ENCODE assay signal across 7 cellular contexts in genomic region chr11:68043349-68044144, GRCh38. TPM values are rescaled to one million over a fixed set of nuclear protein-coding genes. Genes with fewer than 3 reads are reported as not detected.
DNase-seq lines count a peak whose midpoint lies in the region; ATAC-seq and TF ChIP-seq lines count a peak whose summit lies in the region.
"Had no signal": no experiment of that assay in that cellular context is flagged by ENCODE, and none has a peak within 500 bp of the region (broad histone marks: within the 10 kb centered on the region; RNA-seq: fewer than 3 reads in every experiment).

No MANE protein-coding gene starts in this region.

- no peak for ATAC-seq in GM18868 (IDR thresholded peaks at IDR 0.05; ENCODE audit: unreplicated experiment)

- no peaks in the 10 kb centered on the region for H3K9me3 Mint-ChIP-seq in activated naive CD4-positive, alpha-beta T cell treated with anti-CD3 and anti-CD28 coated beads for 36 hours
- H3K9me3 Mint-ChIP-seq: mesothelial cell of epicardium had no signal

- H3K4me3 Mint-ChIP-seq in activated naive CD4-positive, alpha-beta T cell treated with anti-CD3 and anti-CD28 coated beads for 36 hours = no peak overlapping the region
- H3K4me3 Mint-ChIP-seq: mesothelial cell of epicardium had no signal

- no peak overlapping the region for H3K27ac Mint-ChIP-seq in activated naive CD4-positive, alpha-beta T cell treated with anti-CD3 and anti-CD28 coated beads for 36 hours
- H3K27ac Mint-ChIP-seq: mesothelial cell of epicardium had no signal

- H3K4me1 Mint-ChIP-seq in activated naive CD4-positive, alpha-beta T cell treated with anti-CD3 and anti-CD28 coated beads for 36 hours (ENCODE audit: low read depth) = peaks cover 12% of the 10 kb centered on the region

- peak in 73 of 76 experiments; percentile 31 to 94 (median 83) for DNase-seq in HUDEP-2 (lab: John Stamatoyannopoulos, UW; ENCODE audit: unreplicated experiment in 76 of 76)
- peak; percentile 85 for DNase-seq in SW480 (ENCODE audit: low spot score)
- DNase-seq in retinal pigment epithelial cell (ENCODE audit: low read depth) = peak; percentile 53
- DNase-seq in activated naive CD4-positive, alpha-beta T cell treated with anti-CD3 and anti-CD28 coated beads for 36 hours = no peak
- DNase-seq: activated CD8-positive, alpha-beta memory T cell treated with anti-CD3 and anti-CD28 coated beads, Interleukin-2, amount 50 U/mL, for 48 hours had no signal

- H3K4me3 ChIP-seq in retinal pigment epithelial cell (ENCODE audit: low read length) = no peak overlapping the region

- H3K36me3 Mint-ChIP-seq in activated naive CD4-positive, alpha-beta T cell treated with anti-CD3 and anti-CD28 coated beads for 36 hours (ENCODE audit: low read depth) = peaks cover 7% of the 10 kb centered on the region
- H3K36me3 Mint-ChIP-seq: mesothelial cell of epicardium had no signal

- CTCF ChIA-PET in activated naive CD4-positive, alpha-beta T cell treated with anti-CD3 and anti-CD28 coated beads for 36 hours (lab: Charles Lee) = no interaction called here

- H3K27me3 Mint-ChIP-seq in activated naive CD4-positive, alpha-beta T cell treated with anti-CD3 and anti-CD28 coated beads for 36 hours (ENCODE audit: low read depth) = no peaks in the 10 kb centered on the region

- intact Hi-C loops in activated naive CD4-positive, alpha-beta T cell treated with anti-CD3 and anti-CD28 coated beads for 36 hours (cut with micrococcal nuclease) = loop anchor here (5.0 kb wide), 1 partner anchor 36 kb away; no protein-coding TSS in a partner anchor

- TF ChIP-seq CTCF in retinal pigment epithelial cell (conservative IDR thresholded peaks at IDR 0.05; ENCODE audit: low read depth, low read length) = no peak

RNA-seq across cellular contexts. Expression of gene TCIRG1, which starts 4.7 kb away (rescaled TPM):
- 100 to 1,000 TPM; 137 to 141 TPM for total RNA-seq in activated naive CD4-positive, alpha-beta T cell treated with anti-CD3 and anti-CD28 coated beads for 36 hours

RNA-seq across cellular contexts. Expression of gene NDUFS8, which starts 13.1 kb away (rescaled TPM):
- total RNA-seq in activated naive CD4-positive, alpha-beta T cell treated with anti-CD3 and anti-CD28 coated beads for 36 hours = 100 to 1,000 TPM; 142 to 162 TPM

RNA-seq across cellular contexts. Expression of gene ALDH3B1, which starts 33.4 kb away (rescaled TPM):
- total RNA-seq in activated naive CD4-positive, alpha-beta T cell treated with anti-CD3 and anti-CD28 coated beads for 36 hours = not detected

RNA-seq across cellular contexts. Expression of gene UNC93B1, which starts 39.6 kb away (rescaled TPM):
- 10 to 100 TPM; 18.4 to 19.0 TPM for total RNA-seq in activated naive CD4-positive, alpha-beta T cell treated with anti-CD3 and anti-CD28 coated beads for 36 hours
